In genomic region chr10:109998513-109998912, GRCh38 we compare ENCODE assay signal across 18 cellular contexts. TPM values are rescaled to one million over a fixed set of nuclear protein-coding genes. Genes with fewer than 3 reads are reported as not detected.
DNase-seq lines count a peak whose midpoint lies in the region; ATAC-seq and TF ChIP-seq lines count a peak whose summit lies in the region.
"Had no signal": no experiment of that assay in that cellular context is flagged by ENCODE, and none has a peak within 500 bp of the region (broad histone marks: within the 10 kb centered on the region; RNA-seq: fewer than 3 reads in every experiment).

No MANE protein-coding gene starts in this region.

- H3K4me3 ChIP-seq in OCI-LY7 (ENCODE audit: low read depth, low read length, poor library complexity, severe bottlenecking) (no peak overlapping the region), heart left ventricle (no peak overlapping the region), lower lobe of right lung (no peak overlapping the region)
- H3K4me3 ChIP-seq: A549, GM23248, PC-9, SJCRH30 had no signal

- H3K4me1 Mint-ChIP-seq in stimulated activated naive CD8-positive, alpha-beta T cell treated with anti-CD3 and anti-CD28 coated beads, Interleukin-15, Interleukin-2, amounts not matched to agents 100 ng/mL and 50 ng/mL, for 24 hours (ENCODE audit: low read depth): peaks cover 26% of the 10 kb centered on the region
- peaks cover 20% of the 10 kb centered on the region for H3K4me1 Mint-ChIP-seq in stimulated activated naive CD8-positive, alpha-beta T cell treated with anti-CD3 and anti-CD28 coated beads, Interleukin-15, amount 100 ng/mL, for 72 hours
- H3K4me1 Mint-ChIP-seq in nephron: peaks cover 48% of the 10 kb centered on the region

- DNase-seq in stimulated activated naive CD8-positive, alpha-beta T cell treated with anti-CD3 and anti-CD28 coated beads, Interleukin-15, amount 100 ng/mL, for 72 hours: no peak
- DNase-seq in OCI-LY7 (ENCODE audit: low spot score) (no peak), SIG-M5 (lab: John Stamatoyannopoulos, UW) (no peak), heart left ventricle (no peak), lower lobe of right lung (no peak)
- DNase-seq: C1 segment of cervical spinal cord; CD8-positive, alpha-beta memory T cell; GM23248; HCEC 1CT; NCI-H1092 treated with DMSO at 0.1 percent for 48 hours; NCI-H146; NCI-H2029 treated with DMSO at 0.1 percent for 48 hours; PC-9; SJCRH30 had no signal

- no peak overlapping the region for H2AFZ ChIP-seq in OCI-LY7 (ENCODE audit: low read length)
- H2AFZ ChIP-seq: GM23248, PC-9 had no signal

- H3K9me3 ChIP-seq in OCI-LY7 (ENCODE audit: low read length): no peaks in the 10 kb centered on the region
- H3K9me3 ChIP-seq in heart left ventricle: no peaks in the 10 kb centered on the region
- H3K9me3 ChIP-seq in lower lobe of right lung: no peaks in the 10 kb centered on the region
- H3K9me3 ChIP-seq: A549, SJCRH30 had no signal

- ATAC-seq in stimulated activated naive CD8-positive, alpha-beta T cell treated with anti-CD3 and anti-CD28 coated beads, Interleukin-15, amount 100 ng/mL, for 72 hours: no peak
- ATAC-seq in heart left ventricle (no peak), lower lobe of right lung (no peak)

- WGBS in heart left ventricle, 4 donors: 55 to 76% (median 69%) methylated on average over 1 of the region's 1 CpG

- H3K9me3 Mint-ChIP-seq in stimulated activated naive CD8-positive, alpha-beta T cell treated with anti-CD3 and anti-CD28 coated beads, Interleukin-15, Interleukin-2, amounts not matched to agents 100 ng/mL and 50 ng/mL, for 24 hours: no peaks in the 10 kb centered on the region
- H3K9me3 Mint-ChIP-seq in stimulated activated naive CD8-positive, alpha-beta T cell treated with anti-CD3 and anti-CD28 coated beads, Interleukin-15, amount 100 ng/mL, for 72 hours: peaks cover 0 to 5% of the 10 kb centered on the region in 2 donors
- H3K9me3 Mint-ChIP-seq in nephron: no peaks in the 10 kb centered on the region
- H3K9me3 Mint-ChIP-seq: CD8-positive, alpha-beta memory T cell had no signal

- TF ChIP-seq POLR2A in heart left ventricle (IDR thresholded peaks at IDR 0.05): no peak

- H3K27ac ChIP-seq in OCI-LY7 (ENCODE audit: low read depth, low read length, poor library complexity, severe bottlenecking) (no peak overlapping the region), heart left ventricle (no peak overlapping the region), lower lobe of right lung (no peak overlapping the region)
- H3K27ac ChIP-seq: A549, GM23248, PC-9, RWPE1, SJCRH30 had no signal

- no peak for TF ChIP-seq CTCF in OCI-LY7 (conservative IDR thresholded peaks at IDR 0.05; ENCODE audit: low read length)
- TF ChIP-seq CTCF in nephron (IDR thresholded peaks at IDR 0.05; ENCODE audit: unreplicated experiment in 3 of 3): no peak
- no peak for TF ChIP-seq CTCF in heart left ventricle (IDR thresholded peaks at IDR 0.05)
- no peak for TF ChIP-seq CTCF in lower lobe of right lung (IDR thresholded peaks at IDR 0.05)

- no peaks in the 10 kb centered on the region for H3K27me3 Mint-ChIP-seq in stimulated activated naive CD8-positive, alpha-beta T cell treated with anti-CD3 and anti-CD28 coated beads, Interleukin-15, Interleukin-2, amounts not matched to agents 100 ng/mL and 50 ng/mL, for 24 hours
- H3K27me3 Mint-ChIP-seq in stimulated activated naive CD8-positive, alpha-beta T cell treated with anti-CD3 and anti-CD28 coated beads, Interleukin-15, amount 100 ng/mL, for 72 hours: no peaks in the 10 kb centered on the region
- no peaks in the 10 kb centered on the region for H3K27me3 Mint-ChIP-seq in nephron (ENCODE audit: low read depth)

- POLR2A ChIA-PET in OCI-LY7 (lab: Charles Lee): interaction anchor here (0.6 to 2.5 kb wide), 7 partner anchors 10 to 810 kb away, joined by 3 to 19 read pairs (median 4); partner anchors contain the start of gene ADD3

- no peaks in the 10 kb centered on the region for H3K36me3 Mint-ChIP-seq in stimulated activated naive CD8-positive, alpha-beta T cell treated with anti-CD3 and anti-CD28 coated beads, Interleukin-15, Interleukin-2, amounts not matched to agents 100 ng/mL and 50 ng/mL, for 24 hours (ENCODE audit: low read depth)
- H3K36me3 Mint-ChIP-seq in nephron (ENCODE audit: low read depth): no peaks in the 10 kb centered on the region
- H3K36me3 Mint-ChIP-seq: CD8-positive, alpha-beta memory T cell had no signal

- intact Hi-C loops in OCI-LY7 (cut with micrococcal nuclease; ENCODE audit: unreplicated experiment) (no loop called here), heart left ventricle (cut with DNase I) (no loop called here), lower lobe of right lung (cut with DNase I) (no loop called here)

- H3K79me2 ChIP-seq in OCI-LY7 (ENCODE audit: insufficient read depth, low read depth, low read length): no peaks in the 10 kb centered on the region

- H3K9me2 ChIP-seq in OCI-LY7 (ENCODE audit: insufficient read depth, low read length): no peaks in the 10 kb centered on the region

- no peak overlapping the region for H3K4me3 Mint-ChIP-seq in stimulated activated naive CD8-positive, alpha-beta T cell treated with anti-CD3 and anti-CD28 coated beads, Interleukin-15, Interleukin-2, amounts not matched to agents 100 ng/mL and 50 ng/mL, for 24 hours
- H3K4me3 Mint-ChIP-seq in stimulated activated naive CD8-positive, alpha-beta T cell treated with anti-CD3 and anti-CD28 coated beads, Interleukin-15, amount 100 ng/mL, for 72 hours: no peak overlapping the region
- no peak overlapping the region for H3K4me3 Mint-ChIP-seq in nephron
- H3K4me3 Mint-ChIP-seq: CD8-positive, alpha-beta memory T cell had no signal

- peaks cover 33% of the 10 kb centered on the region for H3K4me1 ChIP-seq in OCI-LY7 (ENCODE audit: insufficient read depth, low read length, poor library complexity, severe bottlenecking)
- peaks cover 0 to 20% (median 10%) of the 10 kb centered on the region in 12 donors for H3K4me1 ChIP-seq in heart left ventricle
- peaks cover 14% of the 10 kb centered on the region for H3K4me1 ChIP-seq in lower lobe of right lung
- H3K4me1 ChIP-seq: SJCRH30 had no signal

- peak overlapping the region; percentile 8 for H3K27ac Mint-ChIP-seq in stimulated activated naive CD8-positive, alpha-beta T cell treated with anti-CD3 and anti-CD28 coated beads, Interleukin-15, Interleukin-2, amounts not matched to agents 100 ng/mL and 50 ng/mL, for 24 hours
- H3K27ac Mint-ChIP-seq in stimulated activated naive CD8-positive, alpha-beta T cell treated with anti-CD3 and anti-CD28 coated beads, Interleukin-15, amount 100 ng/mL, for 72 hours: peak overlapping the region in 1 of 2 donors; percentile 15
- peak overlapping the region; percentile 33 to 75 (median 71) for H3K27ac Mint-ChIP-seq in nephron
- H3K27ac Mint-ChIP-seq: CD8-positive, alpha-beta memory T cell had no signal

- H3K27me3 ChIP-seq in heart left ventricle (no peaks in the 10 kb centered on the region), lower lobe of right lung (ENCODE audit: low read depth) (no peaks in the 10 kb centered on the region)
- H3K27me3 ChIP-seq: SJCRH30 had no signal

- CTCF ChIA-PET in OCI-LY7 (lab: Charles Lee; ENCODE audit: unreplicated experiment): interaction anchor here (0.7 kb wide), 1 partner anchor 49 kb away, joined by 3 read pairs; no protein-coding TSS in a partner anchor

- H3K36me3 ChIP-seq in OCI-LY7 (ENCODE audit: insufficient read depth, low read length) (no peaks in the 10 kb centered on the region), heart left ventricle (no peaks in the 10 kb centered on the region), lower lobe of right lung (no peaks in the 10 kb centered on the region)
- H3K36me3 ChIP-seq: SJCRH30 had no signal

- H3K4me2 ChIP-seq in OCI-LY7 (ENCODE audit: low read length): peak overlapping the region; percentile 16; the same call in 1 of the 2 replicates
- H3K4me2 ChIP-seq: A549, PC-9 had no signal

- no TSS peak for BruUV-seq in OCI-LY7 (replicated peaks; lab: Mats Ljungman, UMichigan)

- no peaks in the 10 kb centered on the region for H4K20me1 ChIP-seq in OCI-LY7 (ENCODE audit: insufficient read depth, low read length)

RNA-seq across cellular contexts. Expression of gene ADD3, which starts 9.3 kb away (rescaled TPM):
- total RNA-seq in OCI-LY7 (2014; rRNA removed; shearing (Covaris generic)): 53.3 and 75.8 TPM in 2 replicates
- 89.7 and 100 TPM in 2 replicates for total RNA-seq in OCI-LY7 (2022)
- 100 to 1,000 TPM in 5 of 9 donors, 10 to 100 TPM in 4; 47.9 to 659 (median 103) TPM for total RNA-seq in heart left ventricle
- 10 to 100 TPM; 28.8 to 51.8 TPM for polyA plus RNA-seq in heart left ventricle
- total RNA-seq in lower lobe of right lung: 94.6 TPM
